ENCODE assay signal across 18 cellular contexts in the genomic region with DNA sequence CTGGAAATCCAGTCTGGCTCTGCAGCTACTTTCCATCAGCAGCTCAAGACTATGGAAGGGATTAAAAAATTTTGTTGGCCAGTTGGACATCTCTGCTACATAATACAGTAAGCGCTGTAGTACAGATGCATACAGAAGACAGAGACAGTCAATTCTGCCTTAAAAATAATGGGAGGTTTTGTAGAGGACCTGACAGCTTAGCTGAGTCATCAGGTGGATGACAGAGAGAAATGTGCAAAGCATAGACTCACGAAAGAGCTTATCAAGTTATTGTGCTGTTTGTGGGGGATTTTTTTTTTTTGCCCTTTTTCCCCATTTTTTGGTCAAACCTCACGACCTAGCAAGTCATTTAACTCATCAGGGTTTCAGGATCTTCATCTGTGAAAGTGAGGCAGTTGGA.
"Had no signal": no experiment of that assay in that cellular context is flagged by ENCODE, and none has a peak within 500 bp of the region (broad histone marks: within the 10 kb centered on the region; RNA-seq: fewer than 3 reads in every experiment).

No MANE protein-coding gene starts in this region.

- ATAC-seq: gastrocnemius medialis; naive thymus-derived CD4-positive, alpha-beta T cell; pancreas; right cardiac atrium had no signal

- H3K4me3 ChIP-seq: gastrocnemius medialis, left ventricle myocardium inferior, pancreas, tibial artery had no signal

- DNase-seq: activated B cell treated with CpG ODN at 0.5 μM for 24 hours; activated CD4-positive, alpha-beta T cell treated with anti-CD3 and anti-CD28 coated beads for 48 hours; activated naive CD4-positive, alpha-beta T cell treated with Interleukin-2 at 50 U/mL for 16 hours; activated T-cell treated with anti-CD3 and anti-CD28 coated beads, Interleukin-2, amount 50 U/mL, for 24 hours; anterior cingulate cortex; brain microvascular endothelial cell; caudate nucleus; effector memory CD4-positive, alpha-beta T cell; gastrocnemius medialis; left ventricle myocardium inferior; naive thymus-derived CD4-positive, alpha-beta T cell; pancreas; right cardiac atrium; stimulated activated CD4-positive, alpha-beta T cell treated with anti-CD3 and anti-CD28 coated beads, Interleukin-4, amount 100 ng/mL, for 24 hours; stimulated activated naive CD4-positive, alpha-beta T cell treated with Interleukin-2 at 50 U/mL for 16 hours; T1000; tibial artery had no signal

- H3K27me3 ChIP-seq: brain microvascular endothelial cell, gastrocnemius medialis, tibial artery had no signal

- H3K27ac Mint-ChIP-seq: activated B cell treated with CpG ODN at 0.5 μM for 24 hours; activated T-cell treated with anti-CD3 and anti-CD28 coated beads, Interleukin-2, amount 50 U/mL, for 24 hours; naive thymus-derived CD4-positive, alpha-beta T cell; T-helper 1 cell treated with Interleukin-12 subunit alpha and Interleukin-12 subunit beta and Interleukin-4 antibody, amounts not matched to agents 30 μg/mL and 1 μg/mL, for 36 hours had no signal

- H3K27ac ChIP-seq: brain microvascular endothelial cell, gastrocnemius medialis, left ventricle myocardium inferior, pancreas, tibial artery had no signal

- H3K4me3 Mint-ChIP-seq: activated B cell treated with CpG ODN at 0.5 μM for 24 hours; activated T-cell treated with anti-CD3 and anti-CD28 coated beads, Interleukin-2, amount 50 U/mL, for 24 hours; naive thymus-derived CD4-positive, alpha-beta T cell; T-helper 1 cell treated with Interleukin-12 subunit alpha and Interleukin-12 subunit beta and Interleukin-4 antibody, amounts not matched to agents 30 μg/mL and 1 μg/mL, for 36 hours had no signal

- H3K27me3 Mint-ChIP-seq: activated B cell treated with CpG ODN at 0.5 μM for 24 hours had no signal

- H3K36me3 Mint-ChIP-seq: naive thymus-derived CD4-positive, alpha-beta T cell had no signal

- H3K36me3 ChIP-seq: brain microvascular endothelial cell, gastrocnemius medialis, left ventricle myocardium inferior, pancreas, tibial artery had no signal

- H3K9me3 Mint-ChIP-seq: activated B cell treated with CpG ODN at 0.5 μM for 24 hours; activated T-cell treated with anti-CD3 and anti-CD28 coated beads, Interleukin-2, amount 50 U/mL, for 24 hours; T-helper 1 cell treated with Interleukin-12 subunit alpha and Interleukin-12 subunit beta and Interleukin-4 antibody, amounts not matched to agents 30 μg/mL and 1 μg/mL, for 36 hours had no signal

- H3K4me1 Mint-ChIP-seq: activated B cell treated with CpG ODN at 0.5 μM for 24 hours had no signal

- H3K4me1 ChIP-seq: pancreas had no signal

- H3K9me3 ChIP-seq: gastrocnemius medialis, left ventricle myocardium inferior, pancreas, tibial artery had no signal
